ENCODE assay signal across 8 cellular contexts in genomic region chr5:111254613-111255012, GRCh38. TPM values are rescaled to one million over a fixed set of nuclear protein-coding genes. Genes with fewer than 3 reads are reported as not detected.
DNase-seq lines count a peak whose midpoint lies in the region; ATAC-seq, FAIRE-seq and TF ChIP-seq lines count a peak whose summit lies in the region.

No MANE protein-coding gene starts in this region.

- no peaks in the 10 kb centered on the region for H3K36me3 Mint-ChIP-seq in CD14-positive monocyte

- no peak overlapping the region for H3K4me3 ChIP-seq in fibroblast of the aortic adventitia (ENCODE audit: low read depth, low read length)

- TF ChIP-seq POLR2A in H54 (IDR thresholded peaks at IDR 0.05; ENCODE audit: low read depth, low read length): no peak

- TF ChIP-seq CTCF in fibroblast of the aortic adventitia (IDR thresholded peaks at IDR 0.05; ENCODE audit: insufficient read depth, low read length) (no peak), CD14-positive monocyte (IDR thresholded peaks at IDR 0.05) (no peak)

- H3K4me3 Mint-ChIP-seq in CD14-positive monocyte: no peak overlapping the region

- intact Hi-C loops in CD14-positive monocyte (cut with micrococcal nuclease): no loop called here

- H3K4me1 Mint-ChIP-seq in CD14-positive monocyte: no peaks in the 10 kb centered on the region

- H3K27me3 Mint-ChIP-seq in CD14-positive monocyte (ENCODE audit: low read depth in 3 of 3): peaks cover 0 to 2% (median 0%) of the 10 kb centered on the region in 3 donors

- no peak overlapping the region for H3K27ac Mint-ChIP-seq in CD14-positive monocyte

- ATAC-seq in GM19328 (IDR thresholded peaks at IDR 0.05; ENCODE audit: unreplicated experiment): peak; percentile 65
- ATAC-seq in HG03139 (IDR thresholded peaks at IDR 0.05; ENCODE audit: unreplicated experiment): peak; percentile 78

- DNase-seq in T-helper 9 cell (peak; percentile 39), fibroblast of the aortic adventitia (ENCODE audit: low read depth) (peak; percentile 8), NOMO-1 treated with dmso at 0.1 percent for 144 hours (lab: John Stamatoyannopoulos, UW; ENCODE audit: unreplicated experiment) (no peak), H54 (ENCODE audit: insufficient read length, low spot score) (no peak), CD14-positive monocyte (ENCODE audit: low spot score) (no peak), ureter (ENCODE audit: low spot score) (no peak)

- H3K9me3 Mint-ChIP-seq in CD14-positive monocyte: peaks cover 0 to 3% (median 0%) of the 10 kb centered on the region in 7 donors

- FAIRE-seq in H54 (lab: Jason Lieb, UNC): no peak

RNA-seq across cellular contexts. Expression of gene CAMK4, which starts 30.4 kb away (rescaled TPM):
- total RNA-seq in fibroblast of the aortic adventitia (ENCODE audit: low replicate concordance) (2.9 and 5.4 TPM in 2 replicates), ureter (3.0 TPM)
- under 1 TPM; 0.24 to 0.28 TPM for polyA plus RNA-seq in CD14-positive monocyte

Comparison
In these comparisons a context has a peak if more than half of its experiments do, and no peak if none do; other contexts are left out.
1. DNase-seq: peak in T-helper 9 cell (single experiment) and fibroblast of the aortic adventitia (single experiment); none in NOMO-1 treated with dmso at 0.1 percent for 144 hours (single experiment), H54 (single experiment), CD14-positive monocyte (single experiment) and ureter (single experiment).